ENCODE assay signal across 1 cellular context in genomic region chr1:109269981-109270622, GRCh38.
TF ChIP-seq lines count a peak whose summit lies in the region.

No MANE protein-coding gene starts in this region.

TF ChIP-seq in WTC11, 78 proteins besides CTCF, POLR2A, EP300 and RAD21 (continued from another document):
- TF ChIP-seq, protein P1, sequence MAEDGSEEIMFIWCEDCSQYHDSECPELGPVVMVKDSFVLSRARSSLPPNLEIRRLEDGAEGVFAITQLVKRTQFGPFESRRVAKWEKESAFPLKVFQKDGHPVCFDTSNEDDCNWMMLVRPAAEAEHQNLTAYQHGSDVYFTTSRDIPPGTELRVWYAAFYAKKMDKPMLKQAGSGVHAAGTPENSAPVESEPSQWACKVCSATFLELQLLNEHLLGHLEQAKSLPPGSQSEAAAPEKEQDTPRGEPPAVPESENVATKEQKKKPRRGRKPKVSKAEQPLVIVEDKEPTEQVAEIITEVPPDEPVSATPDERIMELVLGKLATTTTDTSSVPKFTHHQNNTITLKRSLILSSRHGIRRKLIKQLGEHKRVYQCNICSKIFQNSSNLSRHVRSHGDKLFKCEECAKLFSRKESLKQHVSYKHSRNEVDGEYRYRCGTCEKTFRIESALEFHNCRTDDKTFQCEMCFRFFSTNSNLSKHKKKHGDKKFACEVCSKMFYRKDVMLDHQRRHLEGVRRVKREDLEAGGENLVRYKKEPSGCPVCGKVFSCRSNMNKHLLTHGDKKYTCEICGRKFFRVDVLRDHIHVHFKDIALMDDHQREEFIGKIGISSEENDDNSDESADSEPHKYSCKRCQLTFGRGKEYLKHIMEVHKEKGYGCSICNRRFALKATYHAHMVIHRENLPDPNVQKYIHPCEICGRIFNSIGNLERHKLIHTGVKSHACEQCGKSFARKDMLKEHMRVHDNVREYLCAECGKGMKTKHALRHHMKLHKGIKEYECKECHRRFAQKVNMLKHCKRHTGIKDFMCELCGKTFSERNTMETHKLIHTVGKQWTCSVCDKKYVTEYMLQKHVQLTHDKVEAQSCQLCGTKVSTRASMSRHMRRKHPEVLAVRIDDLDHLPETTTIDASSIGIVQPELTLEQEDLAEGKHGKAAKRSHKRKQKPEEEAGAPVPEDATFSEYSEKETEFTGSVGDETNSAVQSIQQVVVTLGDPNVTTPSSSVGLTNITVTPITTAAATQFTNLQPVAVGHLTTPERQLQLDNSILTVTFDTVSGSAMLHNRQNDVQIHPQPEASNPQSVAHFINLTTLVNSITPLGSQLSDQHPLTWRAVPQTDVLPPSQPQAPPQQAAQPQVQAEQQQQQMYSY (CRISPR knock-in tag; IDR thresholded peaks at IDR 0.05), result no peak
- TF ChIP-seq ATF1 (CRISPR knock-in tag; IDR thresholded peaks at IDR 0.05), result no peak
- TF ChIP-seq CBFB (CRISPR knock-in tag; IDR thresholded peaks at IDR 0.05; ENCODE audit: low read depth), result no peak
TF ChIP-seq in WTC11: peak in this region for 0.
